1 cellular context compared by ENCODE assay signal in the genomic region with DNA sequence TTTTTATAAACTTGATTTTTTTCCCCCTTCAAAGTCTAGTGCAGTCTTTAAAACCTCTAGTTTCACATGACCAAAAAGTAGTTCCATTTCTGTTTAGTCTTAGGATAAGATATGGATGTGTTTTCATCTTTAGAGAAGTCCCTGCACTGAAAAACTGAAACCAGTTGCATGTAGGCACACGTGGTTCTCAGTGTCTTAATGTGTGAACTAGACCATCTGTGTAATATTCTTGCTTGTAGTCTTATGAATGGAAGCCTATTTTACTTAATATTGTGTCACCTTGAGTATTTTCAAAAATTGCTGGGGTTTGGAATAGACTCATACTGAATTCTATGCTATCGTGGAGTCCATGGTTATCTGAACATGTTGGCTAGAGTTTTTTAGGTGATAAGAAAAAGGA.
TF ChIP-seq lines count a peak whose summit lies in the region.

No MANE protein-coding gene starts in this region.

TF ChIP-seq in K562, 482 proteins besides CTCF, POLR2A, EP300 and RAD21:
- 0 out of 2 replicates have a peak, but pooled peaks have one; percentile 38 for TF ChIP-seq L3MBTL2 (IDR thresholded peaks at IDR 0.05)
- TF ChIP-seq, protein P1, sequence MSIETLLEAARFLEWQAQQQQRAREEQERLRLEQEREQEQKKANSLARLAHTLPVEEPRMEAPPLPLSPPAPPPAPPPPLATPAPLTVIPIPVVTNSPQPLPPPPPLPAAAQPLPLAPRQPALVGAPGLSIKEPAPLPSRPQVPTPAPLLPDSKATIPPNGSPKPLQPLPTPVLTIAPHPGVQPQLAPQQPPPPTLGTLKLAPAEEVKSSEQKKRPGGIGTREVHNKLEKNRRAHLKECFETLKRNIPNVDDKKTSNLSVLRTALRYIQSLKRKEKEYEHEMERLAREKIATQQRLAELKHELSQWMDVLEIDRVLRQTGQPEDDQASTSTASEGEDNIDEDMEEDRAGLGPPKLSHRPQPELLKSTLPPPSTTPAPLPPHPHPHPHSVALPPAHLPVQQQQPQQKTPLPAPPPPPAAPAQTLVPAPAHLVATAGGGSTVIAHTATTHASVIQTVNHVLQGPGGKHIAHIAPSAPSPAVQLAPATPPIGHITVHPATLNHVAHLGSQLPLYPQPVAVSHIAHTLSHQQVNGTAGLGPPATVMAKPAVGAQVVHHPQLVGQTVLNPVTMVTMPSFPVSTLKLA (conservative IDR thresholded peaks at IDR 0.05): 0 out of 4 replicates have a peak, but pooled peaks of 1 of the 2 experiments have one; percentile 28
- TF ChIP-seq, protein P2, sequence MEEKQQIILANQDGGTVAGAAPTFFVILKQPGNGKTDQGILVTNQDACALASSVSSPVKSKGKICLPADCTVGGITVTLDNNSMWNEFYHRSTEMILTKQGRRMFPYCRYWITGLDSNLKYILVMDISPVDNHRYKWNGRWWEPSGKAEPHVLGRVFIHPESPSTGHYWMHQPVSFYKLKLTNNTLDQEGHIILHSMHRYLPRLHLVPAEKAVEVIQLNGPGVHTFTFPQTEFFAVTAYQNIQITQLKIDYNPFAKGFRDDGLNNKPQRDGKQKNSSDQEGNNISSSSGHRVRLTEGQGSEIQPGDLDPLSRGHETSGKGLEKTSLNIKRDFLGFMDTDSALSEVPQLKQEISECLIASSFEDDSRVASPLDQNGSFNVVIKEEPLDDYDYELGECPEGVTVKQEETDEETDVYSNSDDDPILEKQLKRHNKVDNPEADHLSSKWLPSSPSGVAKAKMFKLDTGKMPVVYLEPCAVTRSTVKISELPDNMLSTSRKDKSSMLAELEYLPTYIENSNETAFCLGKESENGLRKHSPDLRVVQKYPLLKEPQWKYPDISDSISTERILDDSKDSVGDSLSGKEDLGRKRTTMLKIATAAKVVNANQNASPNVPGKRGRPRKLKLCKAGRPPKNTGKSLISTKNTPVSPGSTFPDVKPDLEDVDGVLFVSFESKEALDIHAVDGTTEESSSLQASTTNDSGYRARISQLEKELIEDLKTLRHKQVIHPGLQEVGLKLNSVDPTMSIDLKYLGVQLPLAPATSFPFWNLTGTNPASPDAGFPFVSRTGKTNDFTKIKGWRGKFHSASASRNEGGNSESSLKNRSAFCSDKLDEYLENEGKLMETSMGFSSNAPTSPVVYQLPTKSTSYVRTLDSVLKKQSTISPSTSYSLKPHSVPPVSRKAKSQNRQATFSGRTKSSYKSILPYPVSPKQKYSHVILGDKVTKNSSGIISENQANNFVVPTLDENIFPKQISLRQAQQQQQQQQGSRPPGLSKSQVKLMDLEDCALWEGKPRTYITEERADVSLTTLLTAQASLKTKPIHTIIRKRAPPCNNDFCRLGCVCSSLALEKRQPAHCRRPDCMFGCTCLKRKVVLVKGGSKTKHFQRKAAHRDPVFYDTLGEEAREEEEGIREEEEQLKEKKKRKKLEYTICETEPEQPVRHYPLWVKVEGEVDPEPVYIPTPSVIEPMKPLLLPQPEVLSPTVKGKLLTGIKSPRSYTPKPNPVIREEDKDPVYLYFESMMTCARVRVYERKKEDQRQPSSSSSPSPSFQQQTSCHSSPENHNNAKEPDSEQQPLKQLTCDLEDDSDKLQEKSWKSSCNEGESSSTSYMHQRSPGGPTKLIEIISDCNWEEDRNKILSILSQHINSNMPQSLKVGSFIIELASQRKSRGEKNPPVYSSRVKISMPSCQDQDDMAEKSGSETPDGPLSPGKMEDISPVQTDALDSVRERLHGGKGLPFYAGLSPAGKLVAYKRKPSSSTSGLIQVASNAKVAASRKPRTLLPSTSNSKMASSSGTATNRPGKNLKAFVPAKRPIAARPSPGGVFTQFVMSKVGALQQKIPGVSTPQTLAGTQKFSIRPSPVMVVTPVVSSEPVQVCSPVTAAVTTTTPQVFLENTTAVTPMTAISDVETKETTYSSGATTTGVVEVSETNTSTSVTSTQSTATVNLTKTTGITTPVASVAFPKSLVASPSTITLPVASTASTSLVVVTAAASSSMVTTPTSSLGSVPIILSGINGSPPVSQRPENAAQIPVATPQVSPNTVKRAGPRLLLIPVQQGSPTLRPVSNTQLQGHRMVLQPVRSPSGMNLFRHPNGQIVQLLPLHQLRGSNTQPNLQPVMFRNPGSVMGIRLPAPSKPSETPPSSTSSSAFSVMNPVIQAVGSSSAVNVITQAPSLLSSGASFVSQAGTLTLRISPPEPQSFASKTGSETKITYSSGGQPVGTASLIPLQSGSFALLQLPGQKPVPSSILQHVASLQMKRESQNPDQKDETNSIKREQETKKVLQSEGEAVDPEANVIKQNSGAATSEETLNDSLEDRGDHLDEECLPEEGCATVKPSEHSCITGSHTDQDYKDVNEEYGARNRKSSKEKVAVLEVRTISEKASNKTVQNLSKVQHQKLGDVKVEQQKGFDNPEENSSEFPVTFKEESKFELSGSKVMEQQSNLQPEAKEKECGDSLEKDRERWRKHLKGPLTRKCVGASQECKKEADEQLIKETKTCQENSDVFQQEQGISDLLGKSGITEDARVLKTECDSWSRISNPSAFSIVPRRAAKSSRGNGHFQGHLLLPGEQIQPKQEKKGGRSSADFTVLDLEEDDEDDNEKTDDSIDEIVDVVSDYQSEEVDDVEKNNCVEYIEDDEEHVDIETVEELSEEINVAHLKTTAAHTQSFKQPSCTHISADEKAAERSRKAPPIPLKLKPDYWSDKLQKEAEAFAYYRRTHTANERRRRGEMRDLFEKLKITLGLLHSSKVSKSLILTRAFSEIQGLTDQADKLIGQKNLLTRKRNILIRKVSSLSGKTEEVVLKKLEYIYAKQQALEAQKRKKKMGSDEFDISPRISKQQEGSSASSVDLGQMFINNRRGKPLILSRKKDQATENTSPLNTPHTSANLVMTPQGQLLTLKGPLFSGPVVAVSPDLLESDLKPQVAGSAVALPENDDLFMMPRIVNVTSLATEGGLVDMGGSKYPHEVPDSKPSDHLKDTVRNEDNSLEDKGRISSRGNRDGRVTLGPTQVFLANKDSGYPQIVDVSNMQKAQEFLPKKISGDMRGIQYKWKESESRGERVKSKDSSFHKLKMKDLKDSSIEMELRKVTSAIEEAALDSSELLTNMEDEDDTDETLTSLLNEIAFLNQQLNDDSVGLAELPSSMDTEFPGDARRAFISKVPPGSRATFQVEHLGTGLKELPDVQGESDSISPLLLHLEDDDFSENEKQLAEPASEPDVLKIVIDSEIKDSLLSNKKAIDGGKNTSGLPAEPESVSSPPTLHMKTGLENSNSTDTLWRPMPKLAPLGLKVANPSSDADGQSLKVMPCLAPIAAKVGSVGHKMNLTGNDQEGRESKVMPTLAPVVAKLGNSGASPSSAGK (IDR thresholded peaks at IDR 0.05): 0 out of 2 replicates have a peak, but pooled peaks have one; percentile 29
